In genomic region chr12:56633465-56634241, GRCh38 we compare ENCODE assay signal across 8 cellular contexts. TPM values are rescaled to one million over a fixed set of nuclear protein-coding genes. Genes with fewer than 3 reads are reported as not detected.
DNase-seq lines count a peak whose midpoint lies in the region; ATAC-seq and TF ChIP-seq lines count a peak whose summit lies in the region.

No MANE protein-coding gene starts in this region.

- H3K4me3 ChIP-seq in astrocyte of the spinal cord (ENCODE audit: low read depth, low read length) (peak overlapping the region; percentile 81), lower leg skin (ENCODE audit: low read depth, poor library complexity, severe bottlenecking) (peak overlapping the region; percentile 72), tibial artery (peak overlapping the region; percentile 63 to 86)

- in situ Hi-C loops in astrocyte of the spinal cord (cut with HindIII; ENCODE audit: low sequenced_read_pairs), result no loop called here

- peak overlapping the region; percentile 91 for H3K27ac Mint-ChIP-seq in activated T-cell treated with anti-CD3 and anti-CD28 coated beads, Interleukin-2, amount 50 U/mL, for 72 hours

- H3K9me3 ChIP-seq in tibial artery, result no peaks in the 10 kb centered on the region

- H3K27me3 Mint-ChIP-seq in activated T-cell treated with anti-CD3 and anti-CD28 coated beads, Interleukin-2, amount 50 U/mL, for 72 hours (ENCODE audit: low read depth), result no peaks in the 10 kb centered on the region

- no peak for TF ChIP-seq CTCF in astrocyte of the spinal cord (IDR thresholded peaks at IDR 0.05; ENCODE audit: low read depth, low read length)
- TF ChIP-seq CTCF in lower leg skin (IDR thresholded peaks at IDR 0.05), result no peak
- TF ChIP-seq CTCF in tibial artery (IDR thresholded peaks at IDR 0.05), result no peak

- peaks cover 7 to 21% of the 10 kb centered on the region in 2 donors for H3K36me3 Mint-ChIP-seq in activated T-cell treated with anti-CD3 and anti-CD28 coated beads, Interleukin-2, amount 50 U/mL, for 72 hours (ENCODE audit: insufficient read depth in 2 of 2)

- no peaks in the 10 kb centered on the region for H3K27me3 ChIP-seq in tibial artery

- H3K27ac ChIP-seq in tibial artery, result peak overlapping the region; percentile 88 to 92

- intact Hi-C loops in lower leg skin (cut with DNase I; ENCODE audit: low total_unique reads), result no loop called here
- intact Hi-C loops in tibial artery (cut with DNase I; ENCODE audit: low total_unique reads), result loop anchor here (5.0 kb wide), 1 partner anchor 41 kb away; no protein-coding TSS in a partner anchor

- H3K4me3 Mint-ChIP-seq in activated T-cell treated with anti-CD3 and anti-CD28 coated beads, Interleukin-2, amount 50 U/mL, for 72 hours, result peak overlapping the region; percentile 90 to 100

- DNase-seq in activated T-cell treated with anti-CD3 and anti-CD28 coated beads, Interleukin-2, amount 50 U/mL, for 72 hours, result no peak
- no peak for DNase-seq in activated T-cell treated with anti-CD3 and anti-CD28 coated beads for 4 hours
- DNase-seq in astrocyte of the spinal cord (ENCODE audit: low read depth, low spot score), result no peak
- DNase-seq in lower leg skin (ENCODE audit: low spot score in 2 of 2), result peak in 1 of 2 donors; percentile 53
- DNase-seq in tibial artery, result no peak
- no peak for DNase-seq in activated CD4-positive, CD25-positive, alpha-beta regulatory T cell treated with anti-CD3 and anti-CD28 coated beads, Interleukin-2, amount 50 U/mL, for 72 hours
- no peak for DNase-seq in D341Med (ENCODE audit: low spot score)

- no peaks in the 10 kb centered on the region for H3K9me3 Mint-ChIP-seq in activated T-cell treated with anti-CD3 and anti-CD28 coated beads, Interleukin-2, amount 50 U/mL, for 72 hours

- peaks cover 10 to 12% (median 12%) of the 10 kb centered on the region in 3 donors for H3K36me3 ChIP-seq in tibial artery

- peaks cover 0 to 50% (median 46%) of the 10 kb centered on the region in 4 donors for H3K4me1 ChIP-seq in tibial artery

- WGBS in lower leg skin, 2 donors, result 26 to 28% methylated on average over 13 of the region's 13 CpGs

- no peak for TF ChIP-seq POLR2A in lower leg skin (IDR thresholded peaks at IDR 0.05)

- peaks cover 81% of the 10 kb centered on the region for H3K4me1 Mint-ChIP-seq in activated T-cell treated with anti-CD3 and anti-CD28 coated beads, Interleukin-2, amount 50 U/mL, for 72 hours (ENCODE audit: low read depth)

- ATAC-seq in activated T-cell treated with anti-CD3 and anti-CD28 coated beads, Interleukin-2, amount 50 U/mL, for 72 hours (replicated peaks in 1 of 2), result no peak
- ATAC-seq in HG03520 (IDR thresholded peaks at IDR 0.05; ENCODE audit: unreplicated experiment), result no peak

RNA-seq across cellular contexts. Expression of gene BAZ2A, which starts 3.5 kb away (rescaled TPM):
- total RNA-seq in activated T-cell treated with anti-CD3 and anti-CD28 coated beads, Interleukin-2, amount 50 U/mL, for 72 hours, result 100 to 1,000 TPM; 128 to 154 TPM
- 100 to 1,000 TPM in 2 of 4 donors, 10 to 100 TPM in 2; 64.8 to 141 (median 107) TPM for total RNA-seq in lower leg skin

RNA-seq across cellular contexts. Expression of gene ATP5F1B, which starts 12.1 kb away (rescaled TPM):
- 100 to 1,000 TPM; 661 to 679 TPM for total RNA-seq in activated T-cell treated with anti-CD3 and anti-CD28 coated beads, Interleukin-2, amount 50 U/mL, for 72 hours
- total RNA-seq in lower leg skin, result 100 to 1,000 TPM; 360 to 457 (median 395) TPM

RNA-seq across cellular contexts. Expression of gene PTGES3, which starts 54.4 kb away (rescaled TPM):
- total RNA-seq in activated T-cell treated with anti-CD3 and anti-CD28 coated beads, Interleukin-2, amount 50 U/mL, for 72 hours, result 100 to 1,000 TPM; 166 to 192 TPM
- total RNA-seq in lower leg skin, result 10 to 100 TPM; 57.0 to 73.7 (median 62.3) TPM
